8 cellular contexts compared by ENCODE assay signal in genomic region chr15:34367128-34368081, GRCh38. TPM values are rescaled to one million over a fixed set of nuclear protein-coding genes. Genes with fewer than 3 reads are reported as not detected.
DNase-seq lines count a peak whose midpoint lies in the region; ATAC-seq and TF ChIP-seq lines count a peak whose summit lies in the region.

LPCAT4 (minus strand) TSS chr15:34367196; CDS start chr15:34367100, 96 bp downstream.

- ATAC-seq in HG03432 (IDR thresholded peaks at IDR 0.05; ENCODE audit: unreplicated experiment) (peak; percentile 85), left colon (peak; percentile 71)

- CTCF ChIA-PET in BJ (lab: Yijun Ruan, JAX), result interaction anchor here (0.7 to 3.2 kb wide), 30 partner anchors 7 to 311 kb away, joined by 3 to 34 read pairs (median 4); partner anchors contain the start of genes KATNBL1, NOP10, NUTM1 and SLC12A6

- intact Hi-C loops in left colon (cut with DNase I, micrococcal nuclease), result no loop called here

- H3K36me3 ChIP-seq in BJ (ENCODE audit: control insufficient read depth, insufficient read depth, low read length), result peaks cover 5% of the 10 kb centered on the region

- H3K4me3 ChIP-seq in BJ (ENCODE audit: low read depth, low read length) (peak within 1 kb of the TSS; percentile 91), choroid plexus epithelial cell (ENCODE audit: low read depth, low read length) (peak within 1 kb of the TSS; percentile 93)

- TF ChIP-seq CTCF in BJ (IDR thresholded peaks at IDR 0.05; ENCODE audit: insufficient read depth, low read depth, low read length) (peak; percentile 96), choroid plexus epithelial cell (conservative IDR thresholded peaks at IDR 0.05; ENCODE audit: low read depth, low read length) (peak; percentile 82)

- DNase-seq in BJ (ENCODE audit: low read depth) (peak; percentile 26), NCI-H510A treated with DMSO at 0.1 percent for 48 hours (lab: John Stamatoyannopoulos, UW) (peak; percentile 63), choroid plexus epithelial cell (ENCODE audit: low read depth) (peak; percentile 91), left colon (peak; percentile 87 to 95)
- peak; percentile 85 to 89 for DNase-seq in activated CD4-positive, alpha-beta T cell treated with anti-CD3 and anti-CD28 coated beads for 4 hours
- peak; percentile 80 to 82 for DNase-seq in stimulated activated CD4-positive, alpha-beta T cell treated with anti-CD3 and anti-CD28 coated beads, Interleukin-1b, Interleukin-23, amount 100 ng/mL, for 4 hours (ENCODE audit: low read depth in 2 of 2)

- TF ChIP-seq POLR2A in GM19193 (IDR thresholded peaks at IDR 0.05; ENCODE audit: extremely low read depth, insufficient read depth, insufficient read length), result peak; percentile 88

- POLR2A ChIA-PET in BJ (lab: Charles Lee), result no interaction called here

- H3K27me3 ChIP-seq in BJ (ENCODE audit: control insufficient read depth, insufficient read depth, low read length), result no peaks in the 10 kb centered on the region

RNA-seq across cellular contexts. Expression of gene LPCAT4, which starts in this region (rescaled TPM):
- 29.5 and 45.3 TPM in 2 replicates for polyA plus RNA-seq in BJ (2011; rRNA removed)
- 16.7 and 20.2 TPM in 2 replicates for polyA minus RNA-seq in BJ (2011; rRNA and poly(A)+ RNA removed)
- 100 to 1,000 TPM; 215 to 225 TPM for total RNA-seq in left colon

Comparison
In these comparisons a context has a peak if more than half of its experiments do, and no peak if none do; other contexts are left out.
1. Peak in every context shown above with its lines: DNase-seq, ATAC-seq and H3K4me3 ChIP-seq.
2. DNase-seq: peak in every context shown above with its lines; median percentile 91 in choroid plexus epithelial cell; 91 in left colon; 87 in activated CD4-positive, alpha-beta T cell treated with anti-CD3 and anti-CD28 coated beads for 4 hours; 81 in stimulated activated CD4-positive, alpha-beta T cell treated with anti-CD3 and anti-CD28 coated beads, Interleukin-1b, Interleukin-23, amount 100 ng/mL, for 4 hours; 63 in NCI-H510A treated with DMSO at 0.1 percent for 48 hours; 26 in BJ.